15 cellular contexts compared by ENCODE assay signal in the genomic region with DNA sequence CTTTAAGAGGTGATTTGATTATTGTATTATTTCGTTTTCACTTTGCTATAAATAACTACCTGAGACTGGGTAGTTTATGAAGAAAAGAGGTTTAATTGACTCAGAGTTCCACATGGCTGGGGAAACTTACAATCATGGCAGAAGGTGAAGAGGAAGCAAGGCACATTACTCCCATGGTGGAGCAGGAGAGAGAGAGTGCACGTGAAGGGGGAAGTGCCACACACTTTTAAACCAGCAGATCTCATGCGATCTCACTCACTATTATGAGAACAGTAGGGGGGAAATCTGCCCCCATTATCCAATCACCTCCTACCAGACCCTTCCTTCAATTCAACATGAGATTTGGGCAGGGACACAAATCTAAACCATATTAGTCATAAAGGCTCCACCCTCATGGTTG.
"Had no signal": no experiment of that assay in that cellular context is flagged by ENCODE, and none has a peak within 500 bp of the region (broad histone marks: within the 10 kb centered on the region; RNA-seq: fewer than 3 reads in every experiment).

No MANE protein-coding gene starts in this region.

- ATAC-seq: activated T-cell treated with anti-CD3 and anti-CD28 coated beads, Interleukin-2, amount 50 U/mL, for 4 hours; effector memory CD8-positive, alpha-beta T cell; natural killer cell; T-cell had no signal

- H3K4me1 Mint-ChIP-seq: immature natural killer cell, natural killer cell had no signal

- H3K4me3 Mint-ChIP-seq: activated T-cell treated with anti-CD3 and anti-CD28 coated beads, Interleukin-2, amount 50 U/mL, for 4 hours; effector memory CD8-positive, alpha-beta T cell; immature natural killer cell; natural killer cell; T-cell had no signal

- H3K36me3 Mint-ChIP-seq: immature natural killer cell, natural killer cell, T-cell had no signal

- H3K9me3 Mint-ChIP-seq: activated T-cell treated with anti-CD3 and anti-CD28 coated beads, Interleukin-2, amount 50 U/mL, for 4 hours; effector memory CD8-positive, alpha-beta T cell; immature natural killer cell; natural killer cell; T-cell had no signal

- DNase-seq: activated gamma-delta T cell treated with Interleukin-2 at 50 U/mL for 16 hours; activated T-cell treated with anti-CD3 and anti-CD28 coated beads, Interleukin-2, amount 50 U/mL, for 4 hours; adrenal gland; dermis blood vessel endothelial cell; effector memory CD8-positive, alpha-beta T cell; foreskin melanocyte; head of caudate nucleus; immature natural killer cell; mesenchymal stem cell; natural killer cell; retina; stimulated activated CD4-positive, alpha-beta T cell treated with anti-CD3 and anti-CD28 coated beads, Interleukin-12 subunit alpha, Interleukin-12 subunit beta, amount 100 ng/mL, for 4 hours; stimulated activated CD4-positive, alpha-beta T cell treated with anti-CD3 and anti-CD28 coated beads, Interleukin-2, amount 100 ng/mL, for 24 hours; T-cell; T-helper 9 cell had no signal

- H3K27me3 Mint-ChIP-seq: T-cell had no signal

- H3K27ac Mint-ChIP-seq: effector memory CD8-positive, alpha-beta T cell; immature natural killer cell; natural killer cell; T-cell had no signal
